Comparison of ENCODE assay signal across 15 cellular contexts in genomic region chr2:45692566-45692965, GRCh38. TPM values are rescaled to one million over a fixed set of nuclear protein-coding genes. Genes with fewer than 3 reads are reported as not detected.
DNase-seq lines count a peak whose midpoint lies in the region; ATAC-seq and TF ChIP-seq lines count a peak whose summit lies in the region.
"Had no signal": no experiment of that assay in that cellular context is flagged by ENCODE, and none has a peak within 500 bp of the region (broad histone marks: within the 10 kb centered on the region; RNA-seq: fewer than 3 reads in every experiment).

No MANE protein-coding gene starts in this region.

- peaks cover 30% of the 10 kb centered on the region for H3K79me2 ChIP-seq in MM.1S (ENCODE audit: low read length)
- peaks cover 50% of the 10 kb centered on the region for H3K79me2 ChIP-seq in parathyroid adenoma

- intact Hi-C loops in Right ventricle myocardium inferior (cut with DNase I) (no loop called here), left ventricle myocardium superior (cut with micrococcal nuclease) (no loop called here), posterior vena cava (cut with DNase I) (no loop called here)

- no peak overlapping the region for H2AFZ ChIP-seq in MM.1S (ENCODE audit: low read length)
- no peak overlapping the region for H2AFZ ChIP-seq in parathyroid adenoma

- H3K4me3 ChIP-seq in MM.1S (ENCODE audit: low read length), result no peak overlapping the region
- no peak overlapping the region for H3K4me3 ChIP-seq in parathyroid adenoma (ENCODE audit: low read depth, low read length)
- H3K4me3 ChIP-seq: K562 had no signal

- peaks cover 35% of the 10 kb centered on the region for H3K4me1 ChIP-seq in MM.1S (ENCODE audit: low read length)
- peaks cover 47% of the 10 kb centered on the region for H3K4me1 ChIP-seq in parathyroid adenoma
- H3K4me1 ChIP-seq in foreskin keratinocyte, result no peaks in the 10 kb centered on the region

- no peaks in the 10 kb centered on the region for H4K20me1 ChIP-seq in MM.1S (ENCODE audit: insufficient read depth, low read length)

- H3K4me2 ChIP-seq in MM.1S (ENCODE audit: low read depth, low read length), result peak overlapping the region; percentile 89; the same call in 1 of the 2 replicates
- peak overlapping the region; percentile 2 for H3K4me2 ChIP-seq in parathyroid adenoma (ENCODE audit: low read length)

- H3K27me3 ChIP-seq in MM.1S (replicated peaks; ENCODE audit: insufficient read depth, low read length) (no peaks in the 10 kb centered on the region), parathyroid adenoma (ENCODE audit: control insufficient read depth, insufficient read depth, low read length) (no peaks in the 10 kb centered on the region), foreskin keratinocyte (peaks cover 6% of the 10 kb centered on the region)

- TF ChIP-seq CTCF in MM.1S (IDR thresholded peaks at IDR 0.05; ENCODE audit: low read length), result no peak
- TF ChIP-seq CTCF in parathyroid adenoma (IDR thresholded peaks at IDR 0.05), result no peak
- no peak for TF ChIP-seq CTCF in foreskin keratinocyte (conservative IDR thresholded peaks at IDR 0.05)

- H3K27ac ChIP-seq in MM.1S (ENCODE audit: low read length) (peak overlapping the region; percentile 96; the same call in 1 of the 2 replicates), parathyroid adenoma (peak overlapping the region; percentile 50), foreskin keratinocyte (no peak overlapping the region)
- H3K27ac ChIP-seq: 22Rv1 had no signal

- peak overlapping the region; percentile 70; the same call in 1 of the 2 replicates for H3K9ac ChIP-seq in MM.1S (ENCODE audit: low read length)
- H3K9ac ChIP-seq in parathyroid adenoma, result no peak overlapping the region

- ATAC-seq in Right ventricle myocardium inferior, result peak; percentile 30
- ATAC-seq in left ventricle myocardium superior, result no peak
- no peak for ATAC-seq in foreskin keratinocyte
- ATAC-seq: K562 had no signal

- H3K36me3 ChIP-seq in MM.1S (replicated peaks; ENCODE audit: insufficient read depth, low read length), result no peaks in the 10 kb centered on the region
- H3K36me3 ChIP-seq in parathyroid adenoma (ENCODE audit: control insufficient read depth, insufficient read depth, low read length), result no peaks in the 10 kb centered on the region

- DNase-seq in Right ventricle myocardium inferior (ENCODE audit: missing footprints) (no peak), left ventricle myocardium superior (no peak), MM.1S (no peak), DMS 273 (lab: John Stamatoyannopoulos, UW; ENCODE audit: unreplicated experiment) (no peak), foreskin keratinocyte (no peak), posterior vena cava (ENCODE audit: low spot score) (no peak)
- DNase-seq: C1 segment of cervical spinal cord; Calu3; CD4-positive, alpha-beta T cell; DMS79; GOT3; H9 had no signal

- peaks cover 19% of the 10 kb centered on the region for H3F3A ChIP-seq in MM.1S (ENCODE audit: insufficient read depth, low read length)

- no peaks in the 10 kb centered on the region for H3K9me2 ChIP-seq in MM.1S (replicated peaks; ENCODE audit: insufficient read depth, low read length)

- H3K9me3 ChIP-seq in MM.1S (replicated peaks; ENCODE audit: insufficient read depth, low read length) (no peaks in the 10 kb centered on the region), parathyroid adenoma (ENCODE audit: control insufficient read depth, low read length) (no peaks in the 10 kb centered on the region)

RNA-seq across cellular contexts. Expression of gene PRKCE, which starts 41.1 kb away (rescaled TPM):
- total RNA-seq in Right ventricle myocardium inferior (17.8 TPM), left ventricle myocardium superior (14.8 TPM), foreskin keratinocyte (2.5 and 2.6 TPM in 2 replicates), posterior vena cava (10 to 100 TPM; 21.7 to 26.9 TPM)
- polyA plus RNA-seq in foreskin keratinocyte, result 0.56 and 0.93 TPM in 2 replicates
